Comparison of ENCODE assay signal across 14 cellular contexts in genomic region chr1:183822081-183822611, GRCh38. TPM values are rescaled to one million over a fixed set of nuclear protein-coding genes. Genes with fewer than 3 reads are reported as not detected.
A peak's percentile ranks its signal among the peaks of the same experiment; 100 is the strongest.
DNase-seq lines count a peak whose midpoint lies in the region; ATAC-seq, FAIRE-seq and TF ChIP-seq lines count a peak whose summit lies in the region.
"Had no signal": no experiment of that assay in that cellular context is flagged by ENCODE, and none has a peak within 500 bp of the region (broad histone marks: within the 10 kb centered on the region; RNA-seq: fewer than 3 reads in every experiment).

No MANE protein-coding gene starts in this region.

- TF ChIP-seq CTCF in Loucy (conservative IDR thresholded peaks at IDR 0.05; ENCODE audit: low read length) (no peak), colonic mucosa (IDR thresholded peaks at IDR 0.05) (no peak), lower lobe of right lung (IDR thresholded peaks at IDR 0.05) (no peak), tibial nerve (IDR thresholded peaks at IDR 0.05) (no peak), D721Med (IDR thresholded peaks at IDR 0.05; ENCODE audit: insufficient read depth, missing control alignments) (no peak)

- no peak for TF ChIP-seq POLR2A in tibial nerve (IDR thresholded peaks at IDR 0.05)

- peak overlapping the region; percentile 22 for H3K27ac ChIP-seq in colonic mucosa
- H3K27ac ChIP-seq in lower lobe of right lung = peak overlapping the region; percentile 31
- peak overlapping the region in 3 of 4 donors; percentile 41 to 85 (median 46) for H3K27ac ChIP-seq in tibial nerve

- no peaks in the 10 kb centered on the region for H3F3A ChIP-seq in Loucy (ENCODE audit: low read depth)

- peak in 1 of 2 donors; percentile 16 for TF ChIP-seq EP300 in tibial nerve (IDR thresholded peaks at IDR 0.05)

- no peaks in the 10 kb centered on the region for H3K27me3 ChIP-seq in Loucy (ENCODE audit: insufficient read depth, low read length, poor library complexity, severe bottlenecking)
- no peaks in the 10 kb centered on the region for H3K27me3 ChIP-seq in colonic mucosa
- H3K27me3 ChIP-seq in lower lobe of right lung (ENCODE audit: low read depth) = no peaks in the 10 kb centered on the region
- H3K27me3 ChIP-seq in tibial nerve = no peaks in the 10 kb centered on the region

- DNase-seq in colonic mucosa (no peak), lower lobe of right lung (no peak), tibial nerve (ENCODE audit: low spot score in 2 of 2) (peak in 1 of 2 donors; percentile 54), HTR-8/SVneo (ENCODE audit: insufficient read length, low spot score) (no peak), D721Med (ENCODE audit: insufficient read length, low spot score) (no peak), globus pallidus (ENCODE audit: low spot score) (no peak)
- no peak for DNase-seq in stimulated activated CD4-positive, alpha-beta T cell treated with anti-CD3 and anti-CD28 coated beads, Interleukin-2, amount 100 ng/mL, for 48 hours
- DNase-seq: activated CD8-positive, alpha-beta memory T cell treated with anti-CD3 and anti-CD28 coated beads for 24 hours; DMS79; glutamatergic neuron; NCI-H1694 treated with DMSO at 0.1 percent for 48 hours; stimulated activated CD4-positive, alpha-beta T cell treated with anti-CD3 and anti-CD28 coated beads, Interleukin-12 subunit alpha, Interleukin-12 subunit beta, amount 100 ng/mL, for 4 hours had no signal

- intact Hi-C loops in colonic mucosa (cut with DNase I) = no loop called here
- intact Hi-C loops in lower lobe of right lung (cut with DNase I) = no loop called here

- no peak overlapping the region for H3K4me2 ChIP-seq in Loucy (ENCODE audit: low read depth, low read length, poor library complexity, severe bottlenecking)

- no peak overlapping the region for H3K9ac ChIP-seq in Loucy (ENCODE audit: low read depth, low read length, poor library complexity, severe bottlenecking)
- no peak overlapping the region for H3K9ac ChIP-seq in colonic mucosa (ENCODE audit: low read depth in 2 of 2, low read length in 2 of 2)

- H3K4me3 ChIP-seq in Loucy (ENCODE audit: low read length, poor library complexity, severe bottlenecking) (no peak overlapping the region), colonic mucosa (no peak overlapping the region), lower lobe of right lung (no peak overlapping the region), tibial nerve (no peak overlapping the region)

- 31 to 44% methylated on average over 3 of the region's 3 CpGs for WGBS in tibial nerve, 2 donors

- H3K4me1 ChIP-seq in Loucy (ENCODE audit: insufficient read depth, low read length, poor library complexity, severe bottlenecking) = peaks cover 5% of the 10 kb centered on the region
- H3K4me1 ChIP-seq in colonic mucosa = no peaks in the 10 kb centered on the region
- H3K4me1 ChIP-seq in lower lobe of right lung = peaks cover 35% of the 10 kb centered on the region
- H3K4me1 ChIP-seq in tibial nerve = peaks cover 0 to 89% (median 28%) of the 10 kb centered on the region in 4 donors

- H3K9me2 ChIP-seq in Loucy (replicated peaks; ENCODE audit: low read depth, low read length) = no peaks in the 10 kb centered on the region

- H2AFZ ChIP-seq in Loucy (ENCODE audit: low read length) = peak overlapping the region; percentile 75

- FAIRE-seq in HTR-8/SVneo (lab: Jason Lieb, UNC) (no peak), D721Med (lab: Jason Lieb, UNC) (no peak)

- ATAC-seq in lower lobe of right lung = no peak
- ATAC-seq: stimulated activated effector memory CD8-positive, alpha-beta T cell treated with anti-CD3 and anti-CD28 coated beads, Interleukin-12 subunit alpha, Interleukin-12 subunit beta, amount 100 ng/mL, for 72 hours had no signal

- no peaks in the 10 kb centered on the region for H3K36me3 ChIP-seq in Loucy (ENCODE audit: insufficient read depth, low read length)
- H3K36me3 ChIP-seq in colonic mucosa = no peaks in the 10 kb centered on the region
- no peaks in the 10 kb centered on the region for H3K36me3 ChIP-seq in lower lobe of right lung
- H3K36me3 ChIP-seq in tibial nerve = no peaks in the 10 kb centered on the region

- H3K79me2 ChIP-seq in Loucy (ENCODE audit: insufficient read depth, low read length) = no peaks in the 10 kb centered on the region

- H3K9me3 ChIP-seq in Loucy (ENCODE audit: insufficient read depth, low read depth, low read length) (no peaks in the 10 kb centered on the region), colonic mucosa (no peaks in the 10 kb centered on the region), lower lobe of right lung (no peaks in the 10 kb centered on the region), tibial nerve (no peaks in the 10 kb centered on the region)

- H4K20me1 ChIP-seq in Loucy (ENCODE audit: insufficient read depth, low read length, poor library complexity, severe bottlenecking) = no peaks in the 10 kb centered on the region

RNA-seq across cellular contexts. Expression of gene RGL1, which starts 17.2 kb away (rescaled TPM):
- 1 to 10 TPM; 4.0 to 9.5 TPM for total RNA-seq in colonic mucosa
- total RNA-seq in lower lobe of right lung = 37.6 TPM
- total RNA-seq in tibial nerve = 10 to 100 TPM; 57.3 to 81.8 (median 68.1) TPM
